In the genomic region with DNA sequence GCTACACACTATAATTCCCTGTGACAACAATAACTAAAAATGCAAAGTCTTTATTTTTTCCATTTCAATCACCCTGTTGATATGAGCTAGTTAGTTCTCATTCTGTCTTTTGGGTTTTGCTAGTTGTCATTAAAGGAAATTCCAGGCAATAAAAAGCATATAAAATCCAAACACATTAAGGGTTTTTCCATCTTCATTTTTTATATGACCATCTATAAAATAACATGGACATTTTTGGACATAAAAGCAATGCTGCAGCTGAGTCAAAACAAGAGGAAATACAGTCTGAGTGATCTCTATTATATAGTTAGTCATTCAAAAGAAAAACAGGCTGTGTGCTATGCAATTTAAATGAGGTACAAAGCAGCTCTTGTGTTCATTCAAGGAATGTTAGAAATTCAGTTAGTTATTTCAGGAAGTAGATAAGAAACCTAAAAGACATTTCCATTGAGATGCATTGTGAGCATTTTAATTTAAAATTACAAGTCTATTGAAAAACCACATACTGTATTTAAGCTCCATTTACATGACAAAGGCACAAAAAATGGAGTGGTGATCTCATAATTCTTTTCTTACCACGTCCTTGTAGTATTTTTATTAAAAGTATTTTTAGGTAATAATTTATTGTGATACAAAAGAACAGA, we compare ENCODE assay signal across 10 cellular contexts.
A peak's percentile ranks its signal among the peaks of the same experiment; 100 is the strongest.
DNase-seq lines count a peak whose midpoint lies in the region; ATAC-seq, FAIRE-seq and TF ChIP-seq lines count a peak whose summit lies in the region.
"Had no signal": no experiment of that assay in that cellular context is flagged by ENCODE, and none has a peak within 500 bp of the region (broad histone marks: within the 10 kb centered on the region; RNA-seq: fewer than 3 reads in every experiment).

No MANE protein-coding gene starts in this region.

- FAIRE-seq in H54 (lab: Jason Lieb, UNC) (peak; percentile 84), small intestine (lab: Jason Lieb, UNC) (no peak)

- H3K9me3 ChIP-seq in sigmoid colon = no peaks in the 10 kb centered on the region
- H3K9me3 ChIP-seq in small intestine (ENCODE audit: control insufficient read depth, low read depth) = no peaks in the 10 kb centered on the region

- no peak for ATAC-seq in GM18867 (IDR thresholded peaks at IDR 0.05; ENCODE audit: unreplicated experiment)

- H3K4me3 ChIP-seq in foreskin fibroblast (ENCODE audit: low read depth in 1 of 2, low read length in 2 of 2) (no peak overlapping the region), sigmoid colon (no peak overlapping the region), small intestine (ENCODE audit: low read depth in 1 of 2, low read length in 2 of 2) (no peak overlapping the region)
- H3K4me3 ChIP-seq: K562 had no signal

- WGBS in sigmoid colon, 2 donors = 11 to 15% methylated on average over 1 of the region's 1 CpG
- 35 to 52% (median 35%) methylated on average over 1 of the region's 1 CpG for WGBS in small intestine, 3 donors

- peak overlapping the region in 3 of 4 donors; percentile 25 to 58 (median 55) for H3K27ac ChIP-seq in sigmoid colon
- no peak overlapping the region for H3K27ac ChIP-seq in small intestine (ENCODE audit: low read depth in 1 of 2, low read length in 1 of 2)

- intact Hi-C loops in sigmoid colon (cut with DNase I) = no loop called here

- H3K4me1 ChIP-seq in sigmoid colon (peaks cover 0 to 36% (median 24%) of the 10 kb centered on the region in 4 donors), small intestine (ENCODE audit: control insufficient read depth in 2 of 2, insufficient read depth in 1 of 2, low read depth in 1 of 2, low read length in 1 of 2) (no peaks in the 10 kb centered on the region)

- no peak for TF ChIP-seq CTCF in foreskin fibroblast (IDR thresholded peaks at IDR 0.05; ENCODE audit: low read depth, low read length)
- TF ChIP-seq CTCF in sigmoid colon (IDR thresholded peaks at IDR 0.05) = no peak

- DNase-seq in H54 (ENCODE audit: insufficient read length, low spot score) (no peak), SW480 (ENCODE audit: low spot score) (peak; percentile 37), foreskin fibroblast (peak; percentile 49 to 64), sigmoid colon (no peak), small intestine (no peak), SHP77 (lab: John Stamatoyannopoulos, UW) (no peak)
- no peak for DNase-seq in activated naive CD4-positive, alpha-beta T cell treated with anti-CD3 and anti-CD28 coated beads, Interleukin-2, amount 50 U/mL, for 16 hours
- DNase-seq: stimulated activated CD4-positive, alpha-beta T cell treated with anti-CD3 and anti-CD28 coated beads, Interleukin-1b, Interleukin-23, amount 100 ng/mL, for 48 hours had no signal

- TF ChIP-seq EP300 in sigmoid colon (IDR thresholded peaks at IDR 0.05) = no peak

- H3K36me3 ChIP-seq in sigmoid colon = no peaks in the 10 kb centered on the region
- no peaks in the 10 kb centered on the region for H3K36me3 ChIP-seq in small intestine (ENCODE audit: control insufficient read depth in 2 of 2, insufficient read depth in 2 of 2, low read length in 2 of 2)

- TF ChIP-seq POLR2A in H54 (IDR thresholded peaks at IDR 0.05; ENCODE audit: low read depth, low read length) = no peak
- no peak for TF ChIP-seq POLR2A in sigmoid colon (IDR thresholded peaks at IDR 0.05)

- no peaks in the 10 kb centered on the region for H3K27me3 ChIP-seq in sigmoid colon
- H3K27me3 ChIP-seq in small intestine (ENCODE audit: control insufficient read depth in 2 of 2, insufficient read depth in 2 of 2, low read length in 2 of 2) = no peaks in the 10 kb centered on the region

Comparison
In these comparisons a context has a peak if more than half of its experiments do, and no peak if none do; other contexts are left out.
1. DNase-seq: peak in SW480 (single experiment) and foreskin fibroblast (2 of 2); none in H54 (single experiment), sigmoid colon (single experiment), small intestine (single experiment), SHP77 (0 of 2) and activated naive CD4-positive, alpha-beta T cell treated with anti-CD3 and anti-CD28 coated beads, Interleukin-2, amount 50 U/mL, for 16 hours (single experiment).
2. H3K27ac ChIP-seq: peak in sigmoid colon (3 of 4); none in small intestine (0 of 2).